ENCODE assay signal across 2 cellular contexts in the genomic region with DNA sequence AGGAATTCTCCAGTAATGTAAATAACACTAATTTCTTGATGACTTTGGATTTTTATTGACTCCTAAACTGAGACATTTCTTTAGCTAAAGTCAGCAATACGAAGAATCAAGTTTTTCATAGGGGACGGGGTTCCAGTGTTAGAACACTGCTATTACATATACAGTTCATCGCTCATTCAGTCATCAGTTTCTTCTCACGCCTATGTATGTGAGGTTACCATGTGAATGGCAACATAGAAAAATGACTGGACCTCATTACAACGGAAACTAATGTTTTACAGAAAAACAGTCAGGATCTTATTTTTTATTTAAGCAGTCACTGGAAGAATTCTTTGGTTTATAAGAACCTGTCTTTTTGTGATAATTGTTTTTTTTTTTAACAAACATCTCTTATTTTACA.
TF ChIP-seq lines count a peak whose summit lies in the region.

No MANE protein-coding gene starts in this region.

TF ChIP-seq in SK-N-SH, 30 proteins besides CTCF, POLR2A, EP300 and RAD21 (continued from another document):
- TF ChIP-seq, protein P1, sequence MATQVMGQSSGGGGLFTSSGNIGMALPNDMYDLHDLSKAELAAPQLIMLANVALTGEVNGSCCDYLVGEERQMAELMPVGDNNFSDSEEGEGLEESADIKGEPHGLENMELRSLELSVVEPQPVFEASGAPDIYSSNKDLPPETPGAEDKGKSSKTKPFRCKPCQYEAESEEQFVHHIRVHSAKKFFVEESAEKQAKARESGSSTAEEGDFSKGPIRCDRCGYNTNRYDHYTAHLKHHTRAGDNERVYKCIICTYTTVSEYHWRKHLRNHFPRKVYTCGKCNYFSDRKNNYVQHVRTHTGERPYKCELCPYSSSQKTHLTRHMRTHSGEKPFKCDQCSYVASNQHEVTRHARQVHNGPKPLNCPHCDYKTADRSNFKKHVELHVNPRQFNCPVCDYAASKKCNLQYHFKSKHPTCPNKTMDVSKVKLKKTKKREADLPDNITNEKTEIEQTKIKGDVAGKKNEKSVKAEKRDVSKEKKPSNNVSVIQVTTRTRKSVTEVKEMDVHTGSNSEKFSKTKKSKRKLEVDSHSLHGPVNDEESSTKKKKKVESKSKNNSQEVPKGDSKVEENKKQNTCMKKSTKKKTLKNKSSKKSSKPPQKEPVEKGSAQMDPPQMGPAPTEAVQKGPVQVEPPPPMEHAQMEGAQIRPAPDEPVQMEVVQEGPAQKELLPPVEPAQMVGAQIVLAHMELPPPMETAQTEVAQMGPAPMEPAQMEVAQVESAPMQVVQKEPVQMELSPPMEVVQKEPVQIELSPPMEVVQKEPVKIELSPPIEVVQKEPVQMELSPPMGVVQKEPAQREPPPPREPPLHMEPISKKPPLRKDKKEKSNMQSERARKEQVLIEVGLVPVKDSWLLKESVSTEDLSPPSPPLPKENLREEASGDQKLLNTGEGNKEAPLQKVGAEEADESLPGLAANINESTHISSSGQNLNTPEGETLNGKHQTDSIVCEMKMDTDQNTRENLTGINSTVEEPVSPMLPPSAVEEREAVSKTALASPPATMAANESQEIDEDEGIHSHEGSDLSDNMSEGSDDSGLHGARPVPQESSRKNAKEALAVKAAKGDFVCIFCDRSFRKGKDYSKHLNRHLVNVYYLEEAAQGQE (IDR thresholded peaks at IDR 0.05; ENCODE audit: low read depth, low read length): no peak
- TF ChIP-seq TCF12 (IDR thresholded peaks at IDR 0.05) (no peak), RFX5 (IDR thresholded peaks at IDR 0.05; ENCODE audit: low read length) (no peak), TAF1 (IDR thresholded peaks at IDR 0.05; ENCODE audit: borderline replicate concordance, low read depth, low read length) (no peak), SMC3 (IDR thresholded peaks at IDR 0.05; ENCODE audit: low read depth, low read length) (no peak), FOSL2 (IDR thresholded peaks at IDR 0.05; ENCODE audit: borderline replicate concordance, low read depth) (no peak), RXRA (IDR thresholded peaks at IDR 0.05; ENCODE audit: borderline replicate concordance, low read depth) (no peak), POLR2AphosphoS5 (IDR thresholded peaks at IDR 0.05; ENCODE audit: low read depth, low read length) (no peak), MXI1 (IDR thresholded peaks at IDR 0.05; ENCODE audit: low read depth, low read length) (no peak), GATA2 (CRISPR knock-in tag; IDR thresholded peaks at IDR 0.05) (no peak)
- TF ChIP-seq, protein P2, sequence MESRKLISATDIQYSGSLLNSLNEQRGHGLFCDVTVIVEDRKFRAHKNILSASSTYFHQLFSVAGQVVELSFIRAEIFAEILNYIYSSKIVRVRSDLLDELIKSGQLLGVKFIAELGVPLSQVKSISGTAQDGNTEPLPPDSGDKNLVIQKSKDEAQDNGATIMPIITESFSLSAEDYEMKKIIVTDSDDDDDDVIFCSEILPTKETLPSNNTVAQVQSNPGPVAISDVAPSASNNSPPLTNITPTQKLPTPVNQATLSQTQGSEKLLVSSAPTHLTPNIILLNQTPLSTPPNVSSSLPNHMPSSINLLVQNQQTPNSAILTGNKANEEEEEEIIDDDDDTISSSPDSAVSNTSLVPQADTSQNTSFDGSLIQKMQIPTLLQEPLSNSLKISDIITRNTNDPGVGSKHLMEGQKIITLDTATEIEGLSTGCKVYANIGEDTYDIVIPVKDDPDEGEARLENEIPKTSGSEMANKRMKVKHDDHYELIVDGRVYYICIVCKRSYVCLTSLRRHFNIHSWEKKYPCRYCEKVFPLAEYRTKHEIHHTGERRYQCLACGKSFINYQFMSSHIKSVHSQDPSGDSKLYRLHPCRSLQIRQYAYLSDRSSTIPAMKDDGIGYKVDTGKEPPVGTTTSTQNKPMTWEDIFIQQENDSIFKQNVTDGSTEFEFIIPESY (IDR thresholded peaks at IDR 0.05; ENCODE audit: borderline replicate concordance, low read depth): no peak

TF ChIP-seq in SK-N-SH treated with all-trans-retinoic acid at 6 μM for 48 hours, 23 proteins besides CTCF, POLR2A, EP300 and RAD21 (continued from another document):
- no peak for TF ChIP-seq ZNF70 (CRISPR knock-in tag; IDR thresholded peaks at IDR 0.05)
TF ChIP-seq in SK-N-SH treated with all-trans-retinoic acid at 6 μM for 48 hours: peak in this region for 0.
